ENCODE assay signal across 31 cellular contexts in the genomic region with DNA sequence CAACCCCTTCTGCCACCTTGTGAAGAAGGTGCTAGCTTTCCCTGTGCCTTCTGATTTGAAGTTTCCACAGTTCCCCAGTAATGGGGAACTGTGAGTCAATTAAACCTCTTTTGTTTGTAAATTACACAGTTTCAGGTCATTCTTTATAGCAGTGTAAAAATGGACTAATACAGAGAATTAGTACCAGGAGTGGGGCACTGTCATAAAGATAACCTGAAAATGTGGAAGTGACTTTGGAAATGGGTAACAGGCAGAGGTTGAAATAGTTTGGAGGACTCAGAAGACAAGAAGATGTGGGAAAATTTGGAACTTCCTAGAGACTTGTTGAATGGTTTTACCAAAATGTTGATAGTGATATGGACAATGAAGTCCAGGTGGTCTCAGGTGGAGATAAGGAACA.
DNase-seq lines count a peak whose midpoint lies in the region; ATAC-seq, FAIRE-seq and TF ChIP-seq lines count a peak whose summit lies in the region.
"Had no signal": no experiment of that assay in that cellular context is flagged by ENCODE, and none has a peak within 500 bp of the region (broad histone marks: within the 10 kb centered on the region; RNA-seq: fewer than 3 reads in every experiment).

No MANE protein-coding gene starts in this region.

- H3K18ac ChIP-seq in trophoblast cell (ENCODE audit: low read length) = no peak overlapping the region

- TF ChIP-seq RAD21 in K562 (CRISPR knock-in tag; conservative IDR thresholded peaks at IDR 0.05 in 1 of 2, IDR thresholded peaks at IDR 0.05 in 1 of 2) = no peak

- BruUV-seq in K562 (replicated peaks; lab: Mats Ljungman, UMichigan) = no TSS peak

- no peak for TF ChIP-seq EP300 in K562 (IDR thresholded peaks at IDR 0.05; ENCODE audit: low read length)

- no peak for FAIRE-seq in K562 (lab: Jason Lieb, UNC)
- FAIRE-seq: A204.1, A549, D721Med had no signal

- no peaks in the 10 kb centered on the region for H3K4me1 ChIP-seq in HEK293 (ENCODE audit: control insufficient read depth, insufficient read depth, low read length)
- no peaks in the 10 kb centered on the region for H3K4me1 ChIP-seq in K562 (replicated peaks in 1 of 2; ENCODE audit: control insufficient read depth in 2 of 2, insufficient read depth in 2 of 2, low read length in 2 of 2)
- H3K4me1 ChIP-seq in lower lobe of right lung = no peaks in the 10 kb centered on the region
- H3K4me1 ChIP-seq in trophoblast cell (ENCODE audit: control insufficient read depth in 1 of 2, insufficient read depth in 2 of 2, low read length in 2 of 2) = no peaks in the 10 kb centered on the region
- H3K4me1 ChIP-seq: A549; BE2C; BLaER1; BLaER1 treated with 17β-estradiol and CSF1 and Interleukin-3, amounts not matched to agents 10 nM and 100 nM; Caco-2 had no signal

- H3K4me3 ChIP-seq in HEK293 (ENCODE audit: low read depth, low read length) (no peak overlapping the region), K562 (no peak overlapping the region), lower lobe of right lung (no peak overlapping the region), trophoblast cell (ENCODE audit: low read depth, low read length) (no peak overlapping the region)
- H3K4me3 ChIP-seq: A549; BLaER1; BLaER1 treated with 17β-estradiol and CSF1 and Interleukin-3, amounts not matched to agents 10 nM and 100 nM had no signal

- H3K9me3 ChIP-seq in HEK293 (ENCODE audit: control insufficient read depth, insufficient read depth, low read depth, low read length) (no peaks in the 10 kb centered on the region), K562 (replicated peaks; ENCODE audit: control insufficient read depth, insufficient read depth, low read depth, low read length) (no peaks in the 10 kb centered on the region), lower lobe of right lung (no peaks in the 10 kb centered on the region), trophoblast cell (ENCODE audit: insufficient read depth, low read depth, low read length) (no peaks in the 10 kb centered on the region)
- H3K9me3 ChIP-seq: A549, BE2C, Caco-2 had no signal

- H3K4ac ChIP-seq in trophoblast cell (ENCODE audit: low read depth, low read length) = no peak overlapping the region

- POLR2A ChIA-PET in HEK293 (lab: Yijun Ruan, JAX) = no interaction called here
- POLR2A ChIA-PET in K562 (lab: Yijun Ruan, JAX) = interaction anchor here (1.6 kb wide), 1 partner anchor 11 kb away, joined by 3 read pairs; no protein-coding TSS in a partner anchor

- H3K23ac ChIP-seq in trophoblast cell (ENCODE audit: low read length) = no peak overlapping the region

- ATAC-seq in K562 = no peak
- no peak for ATAC-seq in lower lobe of right lung
- ATAC-seq: A549; CD8-positive, alpha-beta T cell had no signal

- H3K36me3 ChIP-seq in HEK293 (ENCODE audit: control insufficient read depth in 2 of 2, insufficient read depth in 1 of 2, low read length in 2 of 2) (no peaks in the 10 kb centered on the region), K562 (ENCODE audit: control insufficient read depth, insufficient read depth, low read length) (no peaks in the 10 kb centered on the region), lower lobe of right lung (no peaks in the 10 kb centered on the region), trophoblast cell (ENCODE audit: control insufficient read depth in 1 of 2, insufficient read depth in 2 of 2, low read length in 2 of 2) (no peaks in the 10 kb centered on the region)
- H3K36me3 ChIP-seq: BE2C; BLaER1; BLaER1 treated with 17β-estradiol and CSF1 and Interleukin-3, amounts not matched to agents 10 nM and 100 nM had no signal

- no peak overlapping the region for H3K14ac ChIP-seq in trophoblast cell (ENCODE audit: low read length)

- CTCF ChIA-PET in HEK293 (lab: Yijun Ruan, JAX) = no interaction called here
- CTCF ChIA-PET in K562 (lab: Yijun Ruan, JAX; ENCODE audit: low intra/inter-chr PET ratio) = no interaction called here

- no peak overlapping the region for H3K27ac ChIP-seq in HEK293 (ENCODE audit: extremely low read depth, low read depth, low read length)
- H3K27ac ChIP-seq in K562 (ENCODE audit: extremely low read depth, low read depth, low read length) = no peak overlapping the region
- no peak overlapping the region for H3K27ac ChIP-seq in lower lobe of right lung
- no peak overlapping the region for H3K27ac ChIP-seq in trophoblast cell (ENCODE audit: low read depth, low read length)
- H3K27ac ChIP-seq: 22Rv1; A549; BLaER1; BLaER1 treated with 17β-estradiol and CSF1 and Interleukin-3, amounts not matched to agents 10 nM and 100 nM; C4-2B had no signal

- no peak overlapping the region for H4K12ac ChIP-seq in trophoblast cell (ENCODE audit: low read depth, low read length)

- H2BK120ac ChIP-seq in trophoblast cell (ENCODE audit: insufficient read depth, low read length, poor library complexity) = no peak overlapping the region

- no peak overlapping the region for H2AK5ac ChIP-seq in trophoblast cell (ENCODE audit: low read length)

- H3K79me2 ChIP-seq in K562 (ENCODE audit: control insufficient read depth, insufficient read depth, low read length) (no peaks in the 10 kb centered on the region), trophoblast cell (ENCODE audit: control insufficient read depth, insufficient read depth, low read length, poor library complexity) (no peaks in the 10 kb centered on the region)

- no peaks in the 10 kb centered on the region for H3K79me1 ChIP-seq in trophoblast cell (ENCODE audit: low read length)

- H2BK5ac ChIP-seq in trophoblast cell (ENCODE audit: low read depth, low read length, poor library complexity) = no peak overlapping the region

- no peak for DNase-seq in K562 (ENCODE audit: extremely low read depth in 1 of 4, low spot score in 3 of 4)
- DNase-seq in lower lobe of right lung = no peak
- DNase-seq in trophoblast cell = no peak
- DNase-seq: 8988T; ACHN; AML-193; BE2C; C1 segment of cervical spinal cord; Caco-2; Calu3; CD4-positive, alpha-beta memory T cell; CD4-positive, alpha-beta T cell; CD4-positive, CD25-positive, alpha-beta regulatory T cell; CD8-positive, alpha-beta memory T cell; CD8-positive, alpha-beta T cell; COR-L47; DMS 273 treated with DMSO at 0.1 percent for 48 hours; DMS153; DMS53; DMS79; DMS79 treated with DMSO at 0.1 percent for 48 hours; DND-41; EL had no signal

- H2BK12ac ChIP-seq in trophoblast cell (ENCODE audit: low read length) = no peak overlapping the region

- no peak for TF ChIP-seq CTCF in HEK293 (tag by site-specific recombination; IDR thresholded peaks at IDR 0.05)
- no peak for TF ChIP-seq CTCF in K562 (IDR thresholded peaks at IDR 0.05 in 2 of 3, conservative IDR thresholded peaks at IDR 0.05 in 1 of 3; ENCODE audit: insufficient read depth in 2 of 3, low read depth in 1 of 3, low read length in 3 of 3)
- TF ChIP-seq CTCF in lower lobe of right lung (IDR thresholded peaks at IDR 0.05) = no peak

- H3K9ac ChIP-seq in K562 (ENCODE audit: insufficient read depth in 1 of 2, low read depth in 2 of 2, low read length in 2 of 2) = no peak overlapping the region
- H3K9ac ChIP-seq in trophoblast cell (ENCODE audit: low read length) = no peak overlapping the region
- H3K9ac ChIP-seq: BLaER1; BLaER1 treated with 17β-estradiol and CSF1 and Interleukin-3, amounts not matched to agents 10 nM and 100 nM had no signal

- H3K9me1 ChIP-seq in K562 (ENCODE audit: control insufficient read depth, insufficient read depth, low read length) = no peaks in the 10 kb centered on the region

- H4K8ac ChIP-seq in trophoblast cell (ENCODE audit: low read depth, low read length) = no peak overlapping the region

- no peaks in the 10 kb centered on the region for H4K20me1 ChIP-seq in K562 (replicated peaks; ENCODE audit: control insufficient read depth, insufficient read depth, low read length)
- H4K20me1 ChIP-seq: BLaER1; BLaER1 treated with 17β-estradiol and CSF1 and Interleukin-3, amounts not matched to agents 10 nM and 100 nM had no signal

- intact Hi-C loops in K562 (cut with micrococcal nuclease) (no loop called here), lower lobe of right lung (cut with DNase I) (no loop called here)

- no peak for TF ChIP-seq POLR2A in K562 (conservative IDR thresholded peaks at IDR 0.05)

- H3K4me2 ChIP-seq in K562 (ENCODE audit: insufficient read depth, low read length) (no peak overlapping the region), trophoblast cell (ENCODE audit: low read length) (no peak overlapping the region)
- H3K4me2 ChIP-seq: A549; BLaER1; BLaER1 treated with 17β-estradiol and CSF1 and Interleukin-3, amounts not matched to agents 10 nM and 100 nM had no signal

- no peak overlapping the region for H4K91ac ChIP-seq in trophoblast cell (ENCODE audit: low read depth, low read length)

- H3K27me3 ChIP-seq in K562 (ENCODE audit: control insufficient read depth in 2 of 2, insufficient read depth in 2 of 2, low read length in 2 of 2) = no peaks in the 10 kb centered on the region
- no peaks in the 10 kb centered on the region for H3K27me3 ChIP-seq in lower lobe of right lung (ENCODE audit: low read depth)
- no peaks in the 10 kb centered on the region for H3K27me3 ChIP-seq in trophoblast cell (ENCODE audit: insufficient read depth, low read length)
- H3K27me3 ChIP-seq: BE2C; BLaER1; BLaER1 treated with 17β-estradiol and CSF1 and Interleukin-3, amounts not matched to agents 10 nM and 100 nM had no signal

- H2AFZ ChIP-seq in K562 (ENCODE audit: low read depth, low read length) (no peak overlapping the region), trophoblast cell (ENCODE audit: insufficient read depth, low read length, poor library complexity) (no peak overlapping the region)

- in situ Hi-C loops in K562 (cut with MboI) = no loop called here

TF ChIP-seq in HEK293, 187 proteins besides CTCF, POLR2A, EP300 and RAD21:
- no peak for TF ChIP-seq ZNF114 (tag by site-specific recombination; IDR thresholded peaks at IDR 0.05)
- TF ChIP-seq ZNF707 (tag by site-specific recombination; IDR thresholded peaks at IDR 0.05) = peak; percentile 69
- no peak for TF ChIP-seq ZNF311 (tag by site-specific recombination; IDR thresholded peaks at IDR 0.05; ENCODE audit: borderline replicate concordance)
- no peak for TF ChIP-seq GLIS2 (tag by site-specific recombination; IDR thresholded peaks at IDR 0.05)

TF ChIP-seq in K562, 482 proteins besides CTCF, POLR2A, EP300 and RAD21 (continues in another document):
- TF ChIP-seq SMARCA5 (IDR thresholded peaks at IDR 0.05) (no peak), ZNF707 (CRISPR knock-in tag; conservative IDR thresholded peaks at IDR 0.05) (peak; percentile 58)
